ENCODE assay signal across 1 cellular context in the genomic region with DNA sequence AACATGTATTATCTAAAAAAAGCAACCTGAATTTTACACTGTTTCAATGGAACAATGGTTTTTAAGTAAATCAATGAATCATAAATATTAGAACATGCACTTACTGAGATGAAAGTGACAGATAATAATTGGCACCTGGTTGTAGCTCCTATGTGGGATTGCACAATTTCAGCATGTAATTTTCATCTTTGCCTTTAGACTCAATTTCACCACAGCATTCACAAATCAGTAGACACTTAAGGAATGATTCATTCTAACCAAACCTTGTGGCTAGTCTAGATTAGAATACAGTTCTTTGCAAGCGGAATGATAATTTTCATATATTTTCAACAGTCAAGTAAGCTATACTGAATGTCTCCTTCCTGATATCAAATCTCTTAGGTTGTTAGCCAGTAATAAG.
TF ChIP-seq lines count a peak whose summit lies in the region.

No MANE protein-coding gene starts in this region.

TF ChIP-seq in IMR-90, 13 proteins besides CTCF, POLR2A, EP300 and RAD21:
- TF ChIP-seq, protein P1, sequence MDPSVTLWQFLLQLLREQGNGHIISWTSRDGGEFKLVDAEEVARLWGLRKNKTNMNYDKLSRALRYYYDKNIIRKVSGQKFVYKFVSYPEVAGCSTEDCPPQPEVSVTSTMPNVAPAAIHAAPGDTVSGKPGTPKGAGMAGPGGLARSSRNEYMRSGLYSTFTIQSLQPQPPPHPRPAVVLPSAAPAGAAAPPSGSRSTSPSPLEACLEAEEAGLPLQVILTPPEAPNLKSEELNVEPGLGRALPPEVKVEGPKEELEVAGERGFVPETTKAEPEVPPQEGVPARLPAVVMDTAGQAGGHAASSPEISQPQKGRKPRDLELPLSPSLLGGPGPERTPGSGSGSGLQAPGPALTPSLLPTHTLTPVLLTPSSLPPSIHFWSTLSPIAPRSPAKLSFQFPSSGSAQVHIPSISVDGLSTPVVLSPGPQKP (IDR thresholded peaks at IDR 0.05; ENCODE audit: borderline replicate concordance, low read depth, low read length): no peak
- TF ChIP-seq FOS (IDR thresholded peaks at IDR 0.05; ENCODE audit: low read depth, low read length) (no peak), MAZ (IDR thresholded peaks at IDR 0.05; ENCODE audit: borderline replicate concordance, low read depth, low read length) (no peak), CEBPB (IDR thresholded peaks at IDR 0.05; ENCODE audit: low read depth, low read length) (peak; percentile 84), RFX5 (IDR thresholded peaks at IDR 0.05; ENCODE audit: low read depth, low read length) (no peak), NFE2L2 (IDR thresholded peaks at IDR 0.05; ENCODE audit: low read depth, low read length) (no peak)
- TF ChIP-seq, protein P2, sequence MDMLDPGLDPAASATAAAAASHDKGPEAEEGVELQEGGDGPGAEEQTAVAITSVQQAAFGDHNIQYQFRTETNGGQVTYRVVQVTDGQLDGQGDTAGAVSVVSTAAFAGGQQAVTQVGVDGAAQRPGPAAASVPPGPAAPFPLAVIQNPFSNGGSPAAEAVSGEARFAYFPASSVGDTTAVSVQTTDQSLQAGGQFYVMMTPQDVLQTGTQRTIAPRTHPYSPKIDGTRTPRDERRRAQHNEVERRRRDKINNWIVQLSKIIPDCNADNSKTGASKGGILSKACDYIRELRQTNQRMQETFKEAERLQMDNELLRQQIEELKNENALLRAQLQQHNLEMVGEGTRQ (IDR thresholded peaks at IDR 0.05; ENCODE audit: low read depth, low read length): no peak
